ENCODE assay signal across 21 cellular contexts in the genomic region with DNA sequence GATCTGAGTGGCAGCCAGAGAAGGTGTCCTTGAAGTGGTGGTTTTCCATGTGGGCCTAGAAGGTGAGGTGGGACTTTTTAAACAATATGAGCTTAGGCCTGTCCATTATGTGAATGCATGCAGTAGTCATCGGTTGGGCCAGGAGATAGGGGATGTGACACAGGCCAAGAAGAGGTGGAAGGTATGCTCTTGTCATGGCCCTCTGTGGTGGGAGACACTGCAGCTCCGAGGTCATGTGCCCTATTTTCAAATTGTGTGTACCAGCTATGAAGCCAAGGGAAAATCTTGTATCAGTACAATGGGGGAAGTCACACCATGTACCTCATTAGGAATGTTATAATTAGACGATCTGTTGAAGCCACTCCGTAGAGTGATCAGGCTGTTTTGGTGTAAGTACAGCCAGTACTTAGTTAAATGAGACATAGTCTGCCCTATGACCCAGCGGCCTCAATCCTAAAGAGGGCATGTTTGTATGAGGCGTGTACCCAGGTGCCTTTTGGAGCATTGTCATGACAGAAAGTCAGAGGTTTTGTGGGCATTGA.
"Had no signal": no experiment of that assay in that cellular context is flagged by ENCODE, and none has a peak within 500 bp of the region (broad histone marks: within the 10 kb centered on the region; RNA-seq: fewer than 3 reads in every experiment).

No MANE protein-coding gene starts in this region.

- H3K36me3 ChIP-seq: left lung, lower lobe of right lung, neutrophil, pancreas, stomach, thyroid gland had no signal

- H3K27ac ChIP-seq: dorsolateral prefrontal cortex, hepatocyte, left lung, lower lobe of right lung, neutrophil, pancreas, stomach, thyroid gland had no signal

- H3K27me3 ChIP-seq: dorsolateral prefrontal cortex, hepatocyte, left lung, neutrophil, pancreas, stomach, thyroid gland had no signal

- H2AFZ ChIP-seq: hepatocyte had no signal

- H3K4me2 ChIP-seq: hepatocyte, smooth muscle cell had no signal

- DNase-seq: dorsolateral prefrontal cortex; effector CD4-positive, alpha-beta T cell; kidney; left lung; lower lobe of right lung; natural killer cell; pancreas; retina; stimulated activated CD4-positive, alpha-beta T cell treated with anti-CD3 and anti-CD28 coated beads, Interleukin-12 subunit alpha, Interleukin-12 subunit beta, amount 100 ng/mL, for 4 hours; stimulated activated CD4-positive, alpha-beta T cell treated with anti-CD3 and anti-CD28 coated beads, Interleukin-1b, Interleukin-23, amount 100 ng/mL, for 48 hours; stimulated activated CD4-positive, alpha-beta T cell treated with anti-CD3 and anti-CD28 coated beads, Interleukin-4, amount 100 ng/mL, for 24 hours; stimulated activated naive CD4-positive, alpha-beta T cell treated with Interleukin-2 at 50 U/mL for 16 hours; stomach; thyroid gland had no signal

- H3K4me3 ChIP-seq: dorsolateral prefrontal cortex, hepatocyte, left lung, lower lobe of right lung, pancreas, smooth muscle cell, stomach, thyroid gland had no signal

- ATAC-seq: left lung; lower lobe of right lung; pancreas; sciatic nerve; stimulated activated effector memory CD8-positive, alpha-beta T cell treated with anti-CD3 and anti-CD28 coated beads, Interleukin-12 subunit alpha, Interleukin-12 subunit beta, amount 100 ng/mL, for 72 hours had no signal

- H3K9me3 ChIP-seq: left lung, lower lobe of right lung, neutrophil, pancreas, stomach, thyroid gland had no signal

- FAIRE-seq: colon, frontal cortex, kidney, pancreas had no signal
